ENCODE assay signal across 21 cellular contexts in the genomic region with DNA sequence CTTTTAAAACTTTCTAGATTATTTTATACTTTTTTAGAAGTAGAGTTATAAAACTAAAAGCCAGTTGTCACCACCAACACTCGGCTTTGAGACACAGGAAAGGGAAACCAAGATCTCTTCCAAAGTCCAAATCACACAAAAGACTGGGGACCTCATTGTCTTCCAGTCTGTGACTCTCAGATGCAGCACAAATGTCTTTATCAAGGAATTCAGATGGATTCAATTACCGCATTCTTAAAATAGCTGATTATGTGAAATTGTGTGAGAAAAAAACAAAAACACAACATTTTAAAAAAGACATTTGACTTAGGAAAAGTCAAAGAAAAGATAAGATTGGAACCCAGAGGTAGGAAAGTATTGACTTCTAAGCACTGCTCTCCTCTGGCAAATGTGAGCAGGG. TPM values are rescaled to one million over a fixed set of nuclear protein-coding genes. Genes with fewer than 3 reads are reported as not detected.
DNase-seq lines count a peak whose midpoint lies in the region; ATAC-seq, FAIRE-seq and TF ChIP-seq lines count a peak whose summit lies in the region.
"Had no signal": no experiment of that assay in that cellular context is flagged by ENCODE, and none has a peak within 500 bp of the region (broad histone marks: within the 10 kb centered on the region; RNA-seq: fewer than 3 reads in every experiment).

No MANE protein-coding gene starts in this region.

- H3K9me3 ChIP-seq in A549 (no peaks in the 10 kb centered on the region), K562 (replicated peaks; ENCODE audit: control insufficient read depth, insufficient read depth, low read depth, low read length) (no peaks in the 10 kb centered on the region), neuronal stem cell (replicated peaks in 1 of 2; ENCODE audit: control insufficient read depth in 2 of 2, insufficient read depth in 1 of 2, low read depth in 1 of 2, low read length in 2 of 2) (no peaks in the 10 kb centered on the region)
- H3K9me3 ChIP-seq: HAP-1 had no signal

- H3K9ac ChIP-seq in K562 (ENCODE audit: insufficient read depth in 1 of 2, low read depth in 2 of 2, low read length in 2 of 2) (no peak overlapping the region), neuronal stem cell (ENCODE audit: low read depth, low read length, poor library complexity) (no peak overlapping the region)

- no peak overlapping the region for H4K91ac ChIP-seq in neuronal stem cell (ENCODE audit: low read depth, low read length, poor library complexity)

- no peak for TF ChIP-seq EP300 in A549 (IDR thresholded peaks at IDR 0.05)
- TF ChIP-seq EP300 in K562 (IDR thresholded peaks at IDR 0.05; ENCODE audit: low read length): no peak

- DNase-seq in A549 (ENCODE audit: low read depth in 1 of 2, low spot score in 1 of 2) (no peak), HTR-8/SVneo (ENCODE audit: insufficient read length, low spot score) (no peak), K562 (ENCODE audit: extremely low read depth in 1 of 4, low spot score in 3 of 4) (no peak), neuronal stem cell (ENCODE audit: low spot score) (peak; percentile 24), Kasumi-1 (lab: John Stamatoyannopoulos, UW) (no peak)
- DNase-seq: 8988T; ACHN; CD8-positive, alpha-beta T cell; COR-L47; DMS153; DND-41; GDM1; GOT3 had no signal

- no peak overlapping the region for H3K18ac ChIP-seq in neuronal stem cell (ENCODE audit: low read length)

- no peak overlapping the region for H2AFZ ChIP-seq in K562 (ENCODE audit: low read depth, low read length)
- no peak overlapping the region for H2AFZ ChIP-seq in neuronal stem cell (ENCODE audit: low read length)

- H3K79me1 ChIP-seq in neuronal stem cell (ENCODE audit: low read depth, low read length): no peaks in the 10 kb centered on the region

- no peak overlapping the region for H2BK120ac ChIP-seq in neuronal stem cell (ENCODE audit: low read depth, low read length)

- H3K27me3 ChIP-seq in K562 (ENCODE audit: control insufficient read depth in 2 of 2, insufficient read depth in 2 of 2, low read length in 2 of 2) (peaks cover 19 to 43% of the 10 kb centered on the region in 2 experiments; a peak in 4 of 5 replicates), neuronal stem cell (ENCODE audit: control insufficient read depth in 3 of 3, insufficient read depth in 3 of 3, low read depth in 1 of 3, low read length in 3 of 3) (peaks cover 33 to 91% (median 47%) of the 10 kb centered on the region in 3 experiments)

- 31% methylated on average over 2 of the region's 2 CpGs for WGBS in A549 (ENCODE audit: missing lambda C conversion rate)
- WGBS in K562 (ENCODE audit: insufficient coverage, low coverage, missing lambda C conversion rate): 0% methylated on average over 2 of the region's 2 CpGs
- no CpG with 5 or more reads among the region's 2 CpGs for WGBS in neuronal stem cell (ENCODE audit: extremely low coverage in 2 of 2, insufficient read length in 2 of 2, insufficient replicate concordance in 1 of 2), 2 donors

- no peak overlapping the region for H4K8ac ChIP-seq in neuronal stem cell (ENCODE audit: low read depth, low read length)

- in situ Hi-C loops in K562 (cut with MboI): no loop called here

- H3K14ac ChIP-seq in neuronal stem cell (ENCODE audit: low read length): no peak overlapping the region

- no TSS peak for BruUV-seq in K562 (replicated peaks; lab: Mats Ljungman, UMichigan)

- no peaks in the 10 kb centered on the region for H3K4me1 ChIP-seq in A549
- H3K4me1 ChIP-seq in K562 (replicated peaks in 1 of 2; ENCODE audit: control insufficient read depth in 2 of 2, insufficient read depth in 2 of 2, low read length in 2 of 2): peaks cover 0 to 9% of the 10 kb centered on the region in 2 experiments; a peak in 1 of 5 replicates
- H3K4me1 ChIP-seq in neuronal stem cell (ENCODE audit: control insufficient read depth in 2 of 2, insufficient read depth in 1 of 2, low read depth in 1 of 2, low read length in 2 of 2): peaks cover 0 to 16% of the 10 kb centered on the region in 2 donors
- H3K4me1 ChIP-seq: HAP-1 had no signal

- POLR2A ChIA-PET in A549 (lab: Yijun Ruan, JAX): no interaction called here
- POLR2A ChIA-PET in K562 (lab: Yijun Ruan, JAX): no interaction called here

- no peak overlapping the region for H3K27ac ChIP-seq in A549
- no peak overlapping the region for H3K27ac ChIP-seq in K562 (ENCODE audit: extremely low read depth, low read depth, low read length)
- H3K27ac ChIP-seq in neuronal stem cell (replicated peaks; ENCODE audit: low read length): no peak overlapping the region
- H3K27ac ChIP-seq: C4-2B had no signal

- H3K4me2 ChIP-seq in A549 (no peak overlapping the region), K562 (ENCODE audit: insufficient read depth, low read length) (no peak overlapping the region), neuronal stem cell (ENCODE audit: insufficient read depth, low read length, poor library complexity, severe bottlenecking) (no peak overlapping the region)

- H3K36me3 ChIP-seq in K562 (ENCODE audit: control insufficient read depth, insufficient read depth, low read length): no peaks in the 10 kb centered on the region
- H3K36me3 ChIP-seq in neuronal stem cell (replicated peaks in 1 of 2; ENCODE audit: control insufficient read depth in 2 of 2, insufficient read depth in 2 of 2, low read length in 2 of 2): no peaks in the 10 kb centered on the region
- H3K36me3 ChIP-seq: HAP-1 had no signal

- no peaks in the 10 kb centered on the region for H4K20me1 ChIP-seq in K562 (replicated peaks; ENCODE audit: control insufficient read depth, insufficient read depth, low read length)

- no peak overlapping the region for H2BK15ac ChIP-seq in neuronal stem cell (ENCODE audit: low read length)

- ATAC-seq in A549 (no peak), K562 (no peak), HG03196 (IDR thresholded peaks at IDR 0.05; ENCODE audit: unreplicated experiment) (no peak), SK-N-SH treated with all-trans-retinoic acid at 6 μM for 48 hours (no peak)
- ATAC-seq: CD8-positive, alpha-beta T cell; HepG2 had no signal

- intact Hi-C loops in K562 (cut with micrococcal nuclease): no loop called here

- TF ChIP-seq POLR2A in A549 (IDR thresholded peaks at IDR 0.05; ENCODE audit: low read length) (no peak), K562 (conservative IDR thresholded peaks at IDR 0.05) (no peak)

- H3K4me3 ChIP-seq in A549: no peak overlapping the region
- no peak overlapping the region for H3K4me3 ChIP-seq in K562
- no peak overlapping the region for H3K4me3 ChIP-seq in neuronal stem cell (ENCODE audit: low read length in 2 of 2)
- H3K4me3 ChIP-seq: HAP-1 had no signal

- TF ChIP-seq RAD21 in A549 (conservative IDR thresholded peaks at IDR 0.05 in 1 of 2, IDR thresholded peaks at IDR 0.05 in 1 of 2) (no peak), K562 (CRISPR knock-in tag; conservative IDR thresholded peaks at IDR 0.05 in 1 of 2, IDR thresholded peaks at IDR 0.05 in 1 of 2) (no peak)

- H2BK12ac ChIP-seq in neuronal stem cell (ENCODE audit: low read length): no peak overlapping the region

- no peaks in the 10 kb centered on the region for H3K79me2 ChIP-seq in K562 (ENCODE audit: control insufficient read depth, insufficient read depth, low read length)

- H3K23ac ChIP-seq in neuronal stem cell (ENCODE audit: low read depth, low read length, poor library complexity): no peak overlapping the region

- TF ChIP-seq CTCF in A549 (IDR thresholded peaks at IDR 0.05) (no peak), K562 (IDR thresholded peaks at IDR 0.05 in 2 of 3, conservative IDR thresholded peaks at IDR 0.05 in 1 of 3; ENCODE audit: insufficient read depth in 2 of 3, low read depth in 1 of 3, low read length in 3 of 3) (no peak)

- H3K4ac ChIP-seq in neuronal stem cell (ENCODE audit: low read length): no peak overlapping the region

- no peak for FAIRE-seq in A549 (lab: Jason Lieb, UNC)
- FAIRE-seq in HTR-8/SVneo (lab: Jason Lieb, UNC): peak; percentile 65
- no peak for FAIRE-seq in K562 (lab: Jason Lieb, UNC)
- FAIRE-seq: D721Med, GM12892, HepG2 had no signal

- no peak overlapping the region for H2BK5ac ChIP-seq in neuronal stem cell (ENCODE audit: low read length)

- CTCF ChIA-PET in A549 (lab: Yijun Ruan, JAX): interaction anchor here (1.4 kb wide), 1 partner anchor 15 kb away, joined by 3 read pairs; no protein-coding TSS in a partner anchor
- CTCF ChIA-PET in K562 (lab: Yijun Ruan, JAX; ENCODE audit: low intra/inter-chr PET ratio): no interaction called here

- no peaks in the 10 kb centered on the region for H3K9me1 ChIP-seq in K562 (ENCODE audit: control insufficient read depth, insufficient read depth, low read length)

- H2AK5ac ChIP-seq in neuronal stem cell (ENCODE audit: low read depth, low read length): no peak overlapping the region

RNA-seq across cellular contexts. Expression of a gene that starts 3.5 kb away (rescaled TPM):
- polyA plus RNA-seq in A549 (2011; rRNA removed) (not detected in 2 replicates), A549 (2017; fragmentation: RNase III; extraction: RNeasy Plus Mini Kit Qiagen cat#74134 plus additional on column Dnase treatment) (not detected in 3 replicates), K562 (2011; rRNA removed) (not detected in 2 replicates), K562 (2014; fragmentation: Illumina TruSeq; extraction: Trizol) (not detected in 2 replicates), K562 (2014; fragmentation: Nextera tagmentation; extraction: Ambion mirVana) (not detected), K562 (2014; rRNA removed) (not detected in 2 replicates)
- polyA plus RNA-seq in A549 (2012; cell fraction: cytosol; rRNA removed): not detected in 2 replicates
- polyA plus RNA-seq in A549 (2012; cell fraction: nucleus; rRNA removed): not detected in 2 replicates
- polyA minus RNA-seq in A549 (2011; rRNA and poly(A)+ RNA removed): not detected in 2 replicates
- total RNA-seq in K562 (2011; cell fraction: chromatin; rRNA removed; ENCODE audit: low replicate concordance): not detected in 2 replicates
- total RNA-seq in K562 (2011; cell fraction: nucleolus; rRNA removed): not detected in 2 replicates
- not detected in 2 replicates for total RNA-seq in K562 (2011; cell fraction: nucleoplasm; rRNA removed)
- total RNA-seq in K562 (2014; rRNA removed) (not detected in 2 replicates), K562 (2014; rRNA removed; fragmentation: Illumina TruSeq; extraction: Trizol) (not detected in 2 replicates), K562 (2015; rRNA removed; fragmentation: Illumina TruSeq; extraction: Trizol) (not detected in 2 replicates), K562 (2021) (not detected in 2 replicates)
- polyA plus RNA-seq in K562 (2011; cell fraction: cytosol; rRNA removed): not detected in 2 replicates
- not detected in 2 replicates for polyA plus RNA-seq in K562 (2011; cell fraction: nucleus; rRNA removed)
- polyA plus RNA-seq in K562 (2012): not detected in 2 replicates
- not detected in 2 replicates for polyA minus RNA-seq in K562 (2011; rRNA and poly(A)+ RNA removed)
- not detected in 2 replicates for polyA minus RNA-seq in K562 (2011; cell fraction: cytosol; rRNA and poly(A)+ RNA removed)
- not detected in 2 replicates for polyA minus RNA-seq in K562 (2011; cell fraction: nucleus; rRNA and poly(A)+ RNA removed)
- polyA plus RNA-seq in neuronal stem cell (2013, experiment 1 of 2): 1.1 TPM
- 1.1 TPM for polyA plus RNA-seq in neuronal stem cell (2013, experiment 2 of 2)
- total RNA-seq: CD8-positive, alpha-beta T cell; HepG2; HT1080 had no signal
- polyA plus RNA-seq: HepG2 had no signal

RNA-seq across cellular contexts. Expression of a gene that starts 19.6 kb away (rescaled TPM):
- polyA plus RNA-seq in A549 (2011; rRNA removed) (not detected in 2 replicates), A549 (2017; fragmentation: RNase III; extraction: RNeasy Plus Mini Kit Qiagen cat#74134 plus additional on column Dnase treatment) (not detected in 3 replicates), K562 (2011; rRNA removed) (0.15 and 1.0 TPM in 2 replicates), K562 (2014; fragmentation: Illumina TruSeq; extraction: Trizol) (2.0 and 2.1 TPM in 2 replicates), K562 (2014; fragmentation: Nextera tagmentation; extraction: Ambion mirVana) (1 to 10 TPM; 1.2 to 1.4 TPM), K562 (2014; rRNA removed) (1.7 and 6.7 TPM in 2 replicates)
- polyA plus RNA-seq in A549 (2012; cell fraction: cytosol; rRNA removed): not detected in 2 replicates
- not detected in 2 replicates for polyA plus RNA-seq in A549 (2012; cell fraction: nucleus; rRNA removed)
- polyA minus RNA-seq in A549 (2011; rRNA and poly(A)+ RNA removed): not detected in 2 replicates
- 0.12 and 1.4 TPM in 2 replicates for total RNA-seq in K562 (2011; cell fraction: chromatin; rRNA removed; ENCODE audit: low replicate concordance)
- 0.17 TPM in 1 of 2 replicates, not detected in the other for total RNA-seq in K562 (2011; cell fraction: nucleolus; rRNA removed)
- total RNA-seq in K562 (2011; cell fraction: nucleoplasm; rRNA removed): 0.23 TPM in 1 of 2 replicates, not detected in the other
- total RNA-seq in K562 (2014; rRNA removed) (0.54 and 1.3 TPM in 2 replicates), K562 (2014; rRNA removed; fragmentation: Illumina TruSeq; extraction: Trizol) (1.1 and 1.9 TPM in 2 replicates), K562 (2015; rRNA removed; fragmentation: Illumina TruSeq; extraction: Trizol) (0.90 and 1.7 TPM in 2 replicates), K562 (2021) (0.58 and 0.82 TPM in 2 replicates)
- 0.10 TPM in 1 of 2 replicates, not detected in the other for polyA plus RNA-seq in K562 (2011; cell fraction: cytosol; rRNA removed)
- 0.09 and 0.13 TPM in 2 replicates for polyA plus RNA-seq in K562 (2011; cell fraction: nucleus; rRNA removed)
- polyA plus RNA-seq in K562 (2012): 0.70 and 1.4 TPM in 2 replicates
- 0.57 and 0.70 TPM in 2 replicates for polyA minus RNA-seq in K562 (2011; rRNA and poly(A)+ RNA removed)
- not detected in 2 replicates for polyA minus RNA-seq in K562 (2011; cell fraction: cytosol; rRNA and poly(A)+ RNA removed)
- polyA minus RNA-seq in K562 (2011; cell fraction: nucleus; rRNA and poly(A)+ RNA removed): 0.44 and 0.54 TPM in 2 replicates
- 3.5 TPM for polyA plus RNA-seq in neuronal stem cell (2013, experiment 1 of 2)
- 4.2 TPM for polyA plus RNA-seq in neuronal stem cell (2013, experiment 2 of 2)
- total RNA-seq: CD8-positive, alpha-beta T cell; HepG2; HT1080 had no signal
- polyA plus RNA-seq: HepG2 had no signal
